Comparison of ENCODE assay signal across 7 cellular contexts in the genomic region with DNA sequence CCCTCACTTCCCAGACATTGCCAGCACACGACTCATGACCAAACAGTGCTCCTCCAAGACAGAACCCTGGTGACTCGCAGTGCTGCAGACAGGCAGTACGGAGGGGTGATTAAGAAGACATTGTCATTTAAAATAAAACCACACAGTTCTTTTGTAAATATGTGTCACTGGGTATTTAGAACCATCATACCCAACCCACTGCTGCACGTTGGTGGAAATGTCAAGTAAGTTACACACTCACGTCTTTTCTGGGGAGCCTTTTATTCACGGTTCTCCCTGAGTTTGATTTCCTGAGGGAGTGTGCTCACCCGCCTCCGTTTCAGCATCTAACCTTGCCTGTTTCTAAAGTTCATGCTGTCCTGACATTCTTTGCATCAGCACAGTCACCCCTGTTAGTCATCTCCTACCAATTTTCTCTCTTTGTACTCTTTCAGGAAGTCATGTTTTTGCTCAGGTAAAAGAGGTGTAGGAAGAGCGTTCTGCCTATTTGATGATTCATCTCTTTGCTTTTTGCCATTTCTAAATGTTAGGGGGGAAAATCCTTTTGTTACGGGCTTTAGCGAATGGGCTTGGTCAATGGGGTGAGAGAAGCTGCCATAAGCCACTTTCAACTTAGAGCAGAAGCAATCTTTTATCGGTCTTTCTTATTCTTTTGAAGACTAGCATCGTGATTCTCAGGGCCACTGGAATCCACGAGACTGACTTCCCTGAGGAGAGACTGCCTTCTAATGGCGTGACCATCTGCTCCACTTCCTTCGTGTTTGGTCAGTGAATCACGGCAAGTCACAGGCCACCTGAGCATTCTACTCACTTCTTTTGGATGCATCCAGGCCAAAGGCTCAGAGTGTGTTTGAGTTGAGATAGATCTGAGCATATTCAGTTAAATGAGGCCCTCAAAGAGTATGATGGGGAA.
DNase-seq lines count a peak whose midpoint lies in the region; ATAC-seq, FAIRE-seq and TF ChIP-seq lines count a peak whose summit lies in the region.

No MANE protein-coding gene starts in this region.

- DNase-seq in HTR-8/SVneo (ENCODE audit: insufficient read length, low spot score) (peak; percentile 47), fibroblast of villous mesenchyme (ENCODE audit: low read depth) (peak; percentile 55), T-helper 9 cell (no peak), hippocampal formation (lab: John Stamatoyannopoulos, UW) (no peak), NOMO-1 (lab: John Stamatoyannopoulos, UW; ENCODE audit: unreplicated experiment in 2 of 2) (no peak)
- DNase-seq in activated CD8-positive, alpha-beta memory T cell treated with anti-CD3 and anti-CD28 coated beads, Interleukin-2, amount 10 ng/mL, durations not matched to agents 7 days and 5 days: peak; percentile 59
- DNase-seq in stimulated activated naive CD4-positive, alpha-beta T cell treated with Interleukin-2 at 50 U/mL for 16 hours (lab: John Stamatoyannopoulos, UW): peak; percentile 70

- H3K4me1 Mint-ChIP-seq in activated CD8-positive, alpha-beta memory T cell treated with anti-CD3 and anti-CD28 coated beads, Interleukin-2, amount 10 ng/mL, durations not matched to agents 7 days and 5 days: peaks cover 63% of the 10 kb centered on the region

- no peaks in the 10 kb centered on the region for H3K27me3 Mint-ChIP-seq in activated CD8-positive, alpha-beta memory T cell treated with anti-CD3 and anti-CD28 coated beads, Interleukin-2, amount 10 ng/mL, durations not matched to agents 7 days and 5 days

- CTCF ChIA-PET in activated CD8-positive, alpha-beta memory T cell treated with anti-CD3 and anti-CD28 coated beads, Interleukin-2, amount 10 ng/mL, durations not matched to agents 7 days and 5 days (lab: Charles Lee): no interaction called here

- peaks cover 10% of the 10 kb centered on the region for H3K36me3 Mint-ChIP-seq in activated CD8-positive, alpha-beta memory T cell treated with anti-CD3 and anti-CD28 coated beads, Interleukin-2, amount 10 ng/mL, durations not matched to agents 7 days and 5 days

- ATAC-seq in activated CD8-positive, alpha-beta memory T cell treated with anti-CD3 and anti-CD28 coated beads, Interleukin-2, amount 10 ng/mL, durations not matched to agents 7 days and 5 days: peak; percentile 61

- no peak for TF ChIP-seq CTCF in fibroblast of villous mesenchyme (IDR thresholded peaks at IDR 0.05; ENCODE audit: insufficient read depth, low read depth, low read length)

- H3K27ac Mint-ChIP-seq in activated CD8-positive, alpha-beta memory T cell treated with anti-CD3 and anti-CD28 coated beads, Interleukin-2, amount 10 ng/mL, durations not matched to agents 7 days and 5 days: peak overlapping the region; percentile 73

- no peaks in the 10 kb centered on the region for H3K9me3 Mint-ChIP-seq in activated CD8-positive, alpha-beta memory T cell treated with anti-CD3 and anti-CD28 coated beads, Interleukin-2, amount 10 ng/mL, durations not matched to agents 7 days and 5 days (ENCODE audit: low read depth)

- H3K4me3 Mint-ChIP-seq in activated CD8-positive, alpha-beta memory T cell treated with anti-CD3 and anti-CD28 coated beads, Interleukin-2, amount 10 ng/mL, durations not matched to agents 7 days and 5 days: peak overlapping the region; percentile 27

- no peak for FAIRE-seq in HTR-8/SVneo (lab: Jason Lieb, UNC)

- no peak overlapping the region for H3K4me3 ChIP-seq in fibroblast of villous mesenchyme (ENCODE audit: low read depth, low read length)

Comparison
In these comparisons a context has a peak if more than half of its experiments do, and no peak if none do; other contexts are left out.
1. DNase-seq: peak in HTR-8/SVneo (single experiment), activated CD8-positive, alpha-beta memory T cell treated with anti-CD3 and anti-CD28 coated beads, Interleukin-2, amount 10 ng/mL, durations not matched to agents 7 days and 5 days (single experiment), fibroblast of villous mesenchyme (single experiment) and stimulated activated naive CD4-positive, alpha-beta T cell treated with Interleukin-2 at 50 U/mL for 16 hours (single experiment); none in T-helper 9 cell (single experiment), hippocampal formation (0 of 2) and NOMO-1 (0 of 2).